8 cellular contexts compared by ENCODE assay signal in the genomic region with DNA sequence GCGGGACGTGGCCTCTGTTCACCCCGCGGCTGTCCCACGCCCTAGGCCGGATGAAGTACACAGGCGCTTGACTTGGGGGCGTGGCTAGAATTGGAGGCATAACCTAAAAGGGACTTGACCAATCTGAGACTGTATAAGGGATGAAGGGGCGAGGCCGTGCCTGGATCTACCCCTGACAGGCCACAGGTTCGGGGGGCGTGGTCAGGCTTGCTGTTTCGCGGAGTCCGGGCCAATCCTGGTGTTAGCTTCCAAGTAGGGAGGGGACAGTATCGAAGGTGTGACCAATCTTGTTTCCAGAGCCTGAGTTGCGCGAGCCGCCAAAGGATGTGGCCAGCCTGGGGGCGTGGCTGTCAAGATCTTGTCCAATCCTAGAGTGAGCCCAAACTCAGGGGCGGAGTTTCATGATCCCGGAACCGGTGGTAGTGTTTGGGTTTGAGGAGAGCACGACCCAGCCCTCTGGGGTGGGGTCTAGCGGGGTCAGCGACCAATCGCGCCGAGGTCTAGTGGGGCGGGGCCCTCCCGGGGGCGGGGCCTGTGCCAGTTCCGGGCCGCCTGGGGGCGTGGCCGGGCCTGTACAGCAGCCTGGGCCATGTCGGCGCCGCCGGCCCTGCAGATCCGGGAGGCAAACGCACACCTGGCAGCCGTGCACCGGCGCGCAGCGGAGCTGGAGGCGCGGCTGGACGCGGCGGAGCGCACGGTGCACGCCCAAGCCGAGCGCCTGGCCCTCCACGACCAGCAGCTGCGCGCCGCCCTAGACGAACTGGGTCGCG. TPM values are rescaled to one million over a fixed set of nuclear protein-coding genes. Genes with fewer than 3 reads are reported as not detected.
DNase-seq lines count a peak whose midpoint lies in the region; TF ChIP-seq lines count a peak whose summit lies in the region.

A gene with protein sequence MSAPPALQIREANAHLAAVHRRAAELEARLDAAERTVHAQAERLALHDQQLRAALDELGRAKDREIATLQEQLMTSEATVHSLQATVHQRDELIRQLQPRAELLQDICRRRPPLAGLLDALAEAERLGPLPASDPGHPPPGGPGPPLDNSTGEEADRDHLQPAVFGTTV (plus strand): TSS at position 571 of the 770 bp plus-strand sequence. CDS start 19 bp downstream, at position 590.

- H3K27me3 ChIP-seq in effector memory CD4-positive, alpha-beta T cell (replicated peaks; ENCODE audit: control insufficient read depth, insufficient read depth, low read length, poor library complexity, severe bottlenecking) = no peaks in the 10 kb centered on the region

- H3K4me3 ChIP-seq in effector memory CD4-positive, alpha-beta T cell (ENCODE audit: insufficient read depth, low read depth, low read length, poor library complexity, severe bottlenecking) = peak within 1 kb of the TSS; percentile 81

- H3K36me3 ChIP-seq in effector memory CD4-positive, alpha-beta T cell (ENCODE audit: control insufficient read depth, insufficient read depth, low read length) = peaks cover 7% of the 10 kb centered on the region

- peak; percentile 100 for DNase-seq in COLO668 (lab: John Stamatoyannopoulos, UW; ENCODE audit: unreplicated experiment)
- peak; percentile 100 for DNase-seq in GM20000 (ENCODE audit: low spot score)
- peak; percentile 99 for DNase-seq in HS-5 (ENCODE audit: low read depth)
- DNase-seq in NK-92 (lab: John Stamatoyannopoulos, UW; ENCODE audit: unreplicated experiment) = peak; percentile 99
- DNase-seq in activated CD8-positive, alpha-beta memory T cell treated with anti-CD3 and anti-CD28 coated beads for 4 hours (ENCODE audit: low read depth in 2 of 2) = peak; percentile 99 to 100
- peak; percentile 100 for DNase-seq in effector memory CD4-positive, alpha-beta T cell
- peak; percentile 100 for DNase-seq in lung microvascular endothelial cell (ENCODE audit: low read depth in 2 of 2)
- DNase-seq in stimulated activated CD4-positive, alpha-beta T cell treated with anti-CD3 and anti-CD28 coated beads, TNF-alpha, amount 100 ng/mL, for 4 hours (ENCODE audit: low read depth in 3 of 3) = peak; percentile 99 to 100 (median 99)

- no peaks in the 10 kb centered on the region for H3K9me3 ChIP-seq in effector memory CD4-positive, alpha-beta T cell (ENCODE audit: control insufficient read depth, low read length)

- peak within 1 kb of the TSS; percentile 81 for H3K27ac ChIP-seq in effector memory CD4-positive, alpha-beta T cell (ENCODE audit: insufficient read depth, low read length, poor library complexity, severe bottlenecking)

- H3K4me1 ChIP-seq in effector memory CD4-positive, alpha-beta T cell (ENCODE audit: control insufficient read depth, insufficient read depth, low read length, poor library complexity, severe bottlenecking) = peaks cover 13% of the 10 kb centered on the region

- no peak for TF ChIP-seq CTCF in GM20000 (IDR thresholded peaks at IDR 0.05; ENCODE audit: extremely low read depth, missing control alignments)

RNA-seq across cellular contexts. Expression of the gene that starts here (rescaled TPM):
- 3.9 and 7.7 TPM in 2 replicates for total RNA-seq in lung microvascular endothelial cell

Comparison
In these comparisons a context has a peak if more than half of its experiments do, and no peak if none do; other contexts are left out.
1. Peak in every context shown above with its lines: DNase-seq, H3K4me3 ChIP-seq and H3K27ac ChIP-seq.